Comparison of ENCODE assay signal across 18 cellular contexts in genomic region chr17:68106085-68106484, GRCh38.
"Had no signal": no experiment of that assay in that cellular context is flagged by ENCODE, and none has a peak within 500 bp of the region (broad histone marks: within the 10 kb centered on the region; RNA-seq: fewer than 3 reads in every experiment).

No MANE protein-coding gene starts in this region.

- H3K36me3 ChIP-seq: esophagus squamous epithelium, transverse colon, uterus had no signal

- H3K27ac ChIP-seq: esophagus squamous epithelium, psoas muscle, suprapubic skin, transverse colon, uterus, VCaP had no signal

- H3K27me3 Mint-ChIP-seq: stimulated activated naive CD8-positive, alpha-beta T cell treated with anti-CD3 and anti-CD28 coated beads, Interleukin-15, amount 100 ng/mL, for 72 hours; T-helper 17 cell had no signal

- H3K9me3 ChIP-seq: esophagus squamous epithelium, suprapubic skin, uterus had no signal

- H3K9me3 Mint-ChIP-seq: activated naive CD4-positive, alpha-beta T cell treated with anti-CD3 and anti-CD28 coated beads, Interleukin-2, amount 10 ng/mL, durations not matched to agents 7 days and 5 days; stimulated activated naive CD8-positive, alpha-beta T cell treated with anti-CD3 and anti-CD28 coated beads, Interleukin-15, amount 100 ng/mL, for 72 hours had no signal

- ATAC-seq: psoas muscle; right cardiac atrium; stimulated activated naive CD8-positive, alpha-beta T cell treated with anti-CD3 and anti-CD28 coated beads, Interleukin-15, amount 100 ng/mL, for 72 hours; T-helper 17 cell had no signal

- H3K27me3 ChIP-seq: esophagus squamous epithelium, suprapubic skin, transverse colon, uterus had no signal

- DNase-seq: activated CD4-positive, alpha-beta T cell treated with anti-CD3 and anti-CD28 coated beads, Interleukin-2, amount 50 U/mL, for 4 hours; activated CD4-positive, CD25-positive, alpha-beta regulatory T cell treated with anti-CD3 and anti-CD28 coated beads, Interleukin-2, amount 50 U/mL, for 72 hours; activated naive CD4-positive, alpha-beta T cell treated with anti-CD3 and anti-CD28 coated beads, Interleukin-2, amount 10 ng/mL, durations not matched to agents 7 days and 5 days; dermis blood vessel endothelial cell; effector memory CD4-positive, alpha-beta T cell; esophagus squamous epithelium; islet precursor cell; psoas muscle; right cardiac atrium; stimulated activated CD4-positive, alpha-beta T cell treated with anti-CD3 and anti-CD28 coated beads, Interleukin-2, amount 100 ng/mL, for 24 hours; stimulated activated naive CD8-positive, alpha-beta T cell treated with anti-CD3 and anti-CD28 coated beads, Interleukin-15, amount 100 ng/mL, for 72 hours; T-helper 17 cell; transverse colon; uterus had no signal

- H3K27ac Mint-ChIP-seq: activated naive CD4-positive, alpha-beta T cell treated with anti-CD3 and anti-CD28 coated beads, Interleukin-2, amount 10 ng/mL, durations not matched to agents 7 days and 5 days; mesothelial cell of epicardium; stimulated activated naive CD8-positive, alpha-beta T cell treated with anti-CD3 and anti-CD28 coated beads, Interleukin-15, amount 100 ng/mL, for 72 hours; T-helper 17 cell had no signal

- H3K4me3 ChIP-seq: esophagus squamous epithelium, lung, psoas muscle, suprapubic skin, transverse colon, uterus had no signal

- H3K4me3 Mint-ChIP-seq: activated naive CD4-positive, alpha-beta T cell treated with anti-CD3 and anti-CD28 coated beads, Interleukin-2, amount 10 ng/mL, durations not matched to agents 7 days and 5 days; mesothelial cell of epicardium; stimulated activated naive CD8-positive, alpha-beta T cell treated with anti-CD3 and anti-CD28 coated beads, Interleukin-15, amount 100 ng/mL, for 72 hours; T-helper 17 cell had no signal
